In genomic region chr12:112107728-112108447, GRCh38 we compare ENCODE assay signal across 8 cellular contexts. TPM values are rescaled to one million over a fixed set of nuclear protein-coding genes. Genes with fewer than 3 reads are reported as not detected.
A peak's percentile ranks its signal among the peaks of the same experiment; 100 is the strongest.
DNase-seq lines count a peak whose midpoint lies in the region; ATAC-seq and TF ChIP-seq lines count a peak whose summit lies in the region.

No MANE protein-coding gene starts in this region.

- H3K27ac Mint-ChIP-seq in CD14-positive monocyte (peak overlapping the region; percentile 85 to 94 (median 91)), type B pancreatic cell (peak overlapping the region; percentile 90)

- H3K27me3 ChIP-seq in HAP-1 (ENCODE audit: low read depth), result no peaks in the 10 kb centered on the region
- H3K27me3 ChIP-seq in SK-N-SH (ENCODE audit: insufficient read depth), result no peaks in the 10 kb centered on the region
- H3K27me3 ChIP-seq in mucosa of rectum (ENCODE audit: control insufficient read depth in 2 of 2, insufficient read depth in 2 of 2, low read length in 2 of 2), result no peaks in the 10 kb centered on the region

- H3K27me3 Mint-ChIP-seq in CD14-positive monocyte (ENCODE audit: low read depth in 3 of 3), result peaks cover 0 to 1% (median 0%) of the 10 kb centered on the region in 3 donors
- no peaks in the 10 kb centered on the region for H3K27me3 Mint-ChIP-seq in type B pancreatic cell

- WGBS in SK-N-SH (ENCODE audit: low lambda C conversion rate), result 6% methylated on average over 16 of the region's 23 CpGs

- H3K27ac ChIP-seq in SK-N-SH (ENCODE audit: low read depth in 2 of 2, low read length in 1 of 2) (peak overlapping the region; percentile 82 to 84), mucosa of rectum (ENCODE audit: low read depth in 2 of 2, low read length in 2 of 2) (peak overlapping the region; percentile 90 to 96)

- no peak for ATAC-seq in GM18868 (IDR thresholded peaks at IDR 0.05; ENCODE audit: unreplicated experiment)

- H4K20me1 ChIP-seq in SK-N-SH (ENCODE audit: insufficient read depth), result peaks cover 41% of the 10 kb centered on the region

- H3K9ac ChIP-seq in SK-N-SH (peak overlapping the region; percentile 74), mucosa of rectum (ENCODE audit: low read depth in 1 of 2, low read length in 2 of 2) (peak overlapping the region; percentile 87 to 99)

- H3K4me1 ChIP-seq in HAP-1 (peaks cover 27% of the 10 kb centered on the region), SK-N-SH (ENCODE audit: control insufficient read depth in 1 of 2, insufficient read depth in 2 of 2, low read depth in 1 of 2, low read length in 1 of 2) (peaks cover 0 to 6% of the 10 kb centered on the region in 2 experiments; a peak in 1 of 4 replicates), mucosa of rectum (ENCODE audit: control insufficient read depth in 2 of 2, insufficient read depth in 2 of 2, low read length in 2 of 2) (peaks cover 7 to 8% of the 10 kb centered on the region in 2 donors)

- peaks cover 62% of the 10 kb centered on the region for H3K79me2 ChIP-seq in SK-N-SH (ENCODE audit: insufficient read depth)

- intact Hi-C loops in CD14-positive monocyte (cut with micrococcal nuclease), result loop anchor here in 1 of 2 donors (5.0 kb wide), 1 partner anchor 34 kb away; no protein-coding TSS in a partner anchor

- H3K4me3 ChIP-seq in HAP-1, result peak overlapping the region; percentile 90
- peak overlapping the region; percentile 68 to 85 for H3K4me3 ChIP-seq in SK-N-SH (ENCODE audit: low read depth in 2 of 2, low read length in 1 of 2)
- peak overlapping the region; percentile 92 to 100 for H3K4me3 ChIP-seq in mucosa of rectum (ENCODE audit: low read length in 2 of 2)

- H3K36me3 Mint-ChIP-seq in CD14-positive monocyte, result peaks cover 12 to 21% of the 10 kb centered on the region in 2 donors
- H3K36me3 Mint-ChIP-seq in type B pancreatic cell, result peaks cover 7% of the 10 kb centered on the region

- CTCF ChIA-PET in SK-N-SH (lab: Yijun Ruan, JAX), result interaction anchor here (0.7 to 2.2 kb wide), 4 partner anchors 11 to 63 kb away, joined by 3 to 6 read pairs (median 4); no protein-coding TSS in a partner anchor

- no peaks in the 10 kb centered on the region for H3K9me2 ChIP-seq in SK-N-SH

- TF ChIP-seq RAD21 in SK-N-SH (IDR thresholded peaks at IDR 0.05; ENCODE audit: low read length), result no peak

- no peak overlapping the region for H2AFZ ChIP-seq in SK-N-SH (ENCODE audit: low read depth)

- peaks cover 16% of the 10 kb centered on the region for H3F3A ChIP-seq in SK-N-SH (replicated peaks; ENCODE audit: insufficient read depth)

- DNase-seq in CD14-positive monocyte (ENCODE audit: low spot score) (no peak), HAP-1 (ENCODE audit: low spot score in 2 of 2) (peak; percentile 38 to 73), SK-N-SH (peak; percentile 63), ecto neural progenitor cell (ENCODE audit: low spot score) (peak; percentile 71), type B pancreatic cell (ENCODE audit: extremely low spot score, unreplicated experiment) (no peak), NCI-H1048 (lab: John Stamatoyannopoulos, UW) (no peak)

- H3K4me1 Mint-ChIP-seq in CD14-positive monocyte, result peaks cover 33% of the 10 kb centered on the region
- H3K4me1 Mint-ChIP-seq in type B pancreatic cell (ENCODE audit: unreplicated experiment), result peaks cover 37% of the 10 kb centered on the region

- in situ Hi-C loops in HAP-1 (cut with MboI; ENCODE audit: low sequenced_read_pairs), result no loop called here

- peaks cover 13% of the 10 kb centered on the region for H3K36me3 ChIP-seq in HAP-1 (replicated peaks)
- peaks cover 5 to 15% of the 10 kb centered on the region in 2 experiments for H3K36me3 ChIP-seq in SK-N-SH (replicated peaks in 1 of 2; ENCODE audit: control insufficient read depth in 1 of 2, insufficient read depth in 2 of 2, low read length in 1 of 2)
- H3K36me3 ChIP-seq in mucosa of rectum (ENCODE audit: control insufficient read depth in 2 of 2, insufficient read depth in 2 of 2, low read length in 2 of 2), result peaks cover 0 to 2% of the 10 kb centered on the region in 2 donors

- peak overlapping the region; percentile 96 for H3K4me2 ChIP-seq in SK-N-SH

- POLR2A ChIA-PET in SK-N-SH (lab: Yijun Ruan, JAX), result interaction anchor here (2.0 to 3.2 kb wide), 2 partner anchors 8 to 17 kb away, joined by 9 to 11 read pairs; partner anchors contain the start of gene TRAFD1

- H3K9me3 Mint-ChIP-seq in CD14-positive monocyte, result peaks cover 0 to 5% (median 0%) of the 10 kb centered on the region in 7 donors
- no peaks in the 10 kb centered on the region for H3K9me3 Mint-ChIP-seq in type B pancreatic cell

- H3K9me3 ChIP-seq in HAP-1 (no peaks in the 10 kb centered on the region), SK-N-SH (no peaks in the 10 kb centered on the region), mucosa of rectum (ENCODE audit: control insufficient read depth in 2 of 2, low read length in 2 of 2) (no peaks in the 10 kb centered on the region)

- TF ChIP-seq EP300 in SK-N-SH (IDR thresholded peaks at IDR 0.05; ENCODE audit: borderline replicate concordance in 1 of 2, low read depth in 1 of 2, low read length in 1 of 2), result no peak

- peak overlapping the region; percentile 95 to 97 for H3K4me3 Mint-ChIP-seq in CD14-positive monocyte
- H3K4me3 Mint-ChIP-seq in type B pancreatic cell, result peak overlapping the region; percentile 95

- TF ChIP-seq CTCF in CD14-positive monocyte (IDR thresholded peaks at IDR 0.05) (no peak), SK-N-SH (IDR thresholded peaks at IDR 0.05) (no peak), type B pancreatic cell (conservative IDR thresholded peaks at IDR 0.05) (no peak)

TF ChIP-seq in SK-N-SH, 30 proteins besides CTCF, POLR2A, EP300 and RAD21:
- TF ChIP-seq FOXM1 (IDR thresholded peaks at IDR 0.05; ENCODE audit: low read depth), result no peak
- peak; percentile 79; the same call in 1 of the 2 replicates for TF ChIP-seq MXI1 (IDR thresholded peaks at IDR 0.05; ENCODE audit: low read depth, low read length)
TF ChIP-seq in SK-N-SH: peak in this region for 1.

RNA-seq across cellular contexts. Expression of gene NAA25, which starts 0.7 kb away (rescaled TPM):
- polyA plus RNA-seq in CD14-positive monocyte (1 to 10 TPM; 4.3 to 7.3 TPM), SK-N-SH (2012; rRNA removed) (4.4 and 6.0 TPM in 2 replicates)
- 5.3 and 6.4 TPM in 2 replicates for polyA plus RNA-seq in SK-N-SH (2012; cell fraction: cytosol; rRNA removed)
- 7.3 and 13.6 TPM in 2 replicates for polyA plus RNA-seq in SK-N-SH (2012; cell fraction: nucleus; rRNA removed)
- total RNA-seq in type B pancreatic cell (ENCODE audit: low replicate concordance), result 25.7 and 35.9 TPM in 2 replicates

RNA-seq across cellular contexts. Expression of gene TRAFD1, which starts 17.5 kb away (rescaled TPM):
- polyA plus RNA-seq in CD14-positive monocyte (10 to 100 TPM; 82.3 to 83.6 TPM), SK-N-SH (2012; rRNA removed) (12.4 and 18.2 TPM in 2 replicates)
- polyA plus RNA-seq in SK-N-SH (2012; cell fraction: cytosol; rRNA removed), result 15.0 and 16.3 TPM in 2 replicates
- 12.6 and 16.7 TPM in 2 replicates for polyA plus RNA-seq in SK-N-SH (2012; cell fraction: nucleus; rRNA removed)
- total RNA-seq in type B pancreatic cell (ENCODE audit: low replicate concordance), result 38.3 and 40.4 TPM in 2 replicates

Comparison
In these comparisons a context has a peak if more than half of its experiments do, and no peak if none do; other contexts are left out.
1. DNase-seq: peak in HAP-1 (2 of 2), SK-N-SH (single experiment) and ecto neural progenitor cell (single experiment); none in CD14-positive monocyte (single experiment), type B pancreatic cell (single experiment) and NCI-H1048 (single experiment).
2. Peak in every context shown above with its lines, with median percentiles within 50 percentile points of each other: H3K4me3 ChIP-seq.